14 cellular contexts compared by ENCODE assay signal in the genomic region with DNA sequence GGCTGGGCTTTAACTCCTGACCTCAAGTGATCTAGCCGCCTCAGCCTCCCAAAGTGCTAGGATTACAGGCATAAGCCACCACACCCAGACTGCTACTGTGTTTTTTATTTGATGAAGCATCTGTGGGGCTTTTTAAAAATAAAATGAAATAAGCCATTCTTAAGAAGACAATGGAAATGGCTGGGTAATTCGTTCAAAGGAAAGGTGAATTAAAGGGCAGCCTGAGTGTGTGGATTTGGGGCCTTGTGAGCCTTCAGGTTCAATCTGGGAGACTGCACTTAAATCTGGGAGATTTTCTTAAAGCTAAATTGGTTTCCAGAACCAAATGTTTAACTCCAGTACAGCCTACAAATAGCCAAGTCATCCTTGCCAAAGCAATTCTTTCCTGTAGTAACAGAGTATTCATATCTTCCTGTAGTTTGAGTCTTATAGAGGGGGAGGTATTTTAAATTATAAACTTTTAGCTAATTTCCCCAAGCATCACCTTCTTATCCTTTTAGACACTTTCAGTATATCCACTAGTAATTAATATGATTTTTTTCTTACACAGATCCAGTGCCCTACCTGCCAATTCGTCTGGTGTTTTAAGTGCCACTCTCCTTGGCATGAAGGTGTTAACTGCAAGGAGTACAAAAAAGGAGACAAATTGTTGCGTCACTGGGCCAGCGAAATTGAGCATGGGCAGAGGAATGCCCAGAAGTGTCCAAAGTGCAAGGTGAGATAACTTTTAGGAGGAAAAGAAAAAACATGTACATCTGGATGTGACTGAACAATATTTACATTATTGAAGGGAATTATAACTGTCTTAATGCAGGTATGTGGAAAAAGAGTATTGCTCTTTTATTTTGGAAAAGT.
"Had no signal": no experiment of that assay in that cellular context is flagged by ENCODE, and none has a peak within 500 bp of the region (broad histone marks: within the 10 kb centered on the region; RNA-seq: fewer than 3 reads in every experiment).

No MANE protein-coding gene starts in this region.

- H3K36me3 ChIP-seq: stomach, uterus had no signal

- DNase-seq: activated CD4-positive, alpha-beta T cell treated with anti-CD3 and anti-CD28 coated beads for 4 hours; activated CD8-positive, alpha-beta memory T cell treated with anti-CD3 and anti-CD28 coated beads, Interleukin-2, amount 50 U/mL, for 4 hours; activated CD8-positive, alpha-beta T cell treated with anti-CD3 and anti-CD28 coated beads for 36 hours; activated gamma-delta T cell; activated T-cell treated with anti-CD3 and anti-CD28 coated beads, Interleukin-2, amount 50 U/mL, for 72 hours; erythroblast; islet precursor cell; natural killer cell; right cardiac atrium; stomach; T-helper 17 cell; uterus had no signal

- H3K4me1 Mint-ChIP-seq: natural killer cell, T-helper 17 cell, WTC11 had no signal

- H3K36me3 Mint-ChIP-seq: activated naive CD4-positive, alpha-beta T cell treated with anti-CD3 and anti-CD28 coated beads, Interleukin-2, amount 50 U/mL, for 72 hours; natural killer cell; WTC11 had no signal

- H3K27me3 ChIP-seq: stomach, uterus had no signal

- ATAC-seq: activated CD8-positive, alpha-beta T cell treated with anti-CD3 and anti-CD28 coated beads for 36 hours; activated naive CD4-positive, alpha-beta T cell treated with anti-CD3 and anti-CD28 coated beads, Interleukin-2, amount 50 U/mL, for 72 hours; activated T-cell treated with anti-CD3 and anti-CD28 coated beads, Interleukin-2, amount 50 U/mL, for 72 hours; natural killer cell; right cardiac atrium; T-helper 17 cell; WTC11 had no signal

- H3K27ac Mint-ChIP-seq: activated CD8-positive, alpha-beta T cell treated with anti-CD3 and anti-CD28 coated beads for 36 hours; activated naive CD4-positive, alpha-beta T cell treated with anti-CD3 and anti-CD28 coated beads, Interleukin-2, amount 50 U/mL, for 72 hours; activated T-cell treated with anti-CD3 and anti-CD28 coated beads, Interleukin-2, amount 50 U/mL, for 72 hours; natural killer cell; T-helper 17 cell; WTC11 had no signal

- H3K4me3 ChIP-seq: stomach, uterus had no signal

- H3K4me1 ChIP-seq: uterus had no signal

- H3K27me3 Mint-ChIP-seq: activated CD8-positive, alpha-beta T cell treated with anti-CD3 and anti-CD28 coated beads for 36 hours; T-helper 17 cell had no signal

- H3K9me3 ChIP-seq: stomach, uterus had no signal

- H3K27ac ChIP-seq: stomach, uterus had no signal

- H3K9me3 Mint-ChIP-seq: activated CD8-positive, alpha-beta T cell treated with anti-CD3 and anti-CD28 coated beads for 36 hours; activated naive CD4-positive, alpha-beta T cell treated with anti-CD3 and anti-CD28 coated beads, Interleukin-2, amount 50 U/mL, for 72 hours; activated T-cell treated with anti-CD3 and anti-CD28 coated beads, Interleukin-2, amount 50 U/mL, for 72 hours; natural killer cell; WTC11 had no signal

- H3K4me3 Mint-ChIP-seq: activated CD8-positive, alpha-beta T cell treated with anti-CD3 and anti-CD28 coated beads for 36 hours; activated T-cell treated with anti-CD3 and anti-CD28 coated beads, Interleukin-2, amount 50 U/mL, for 72 hours; natural killer cell; T-helper 17 cell; WTC11 had no signal
